Comparison of ENCODE assay signal across 1 cellular context in genomic region chr19:46196410-46197124, GRCh38.
TF ChIP-seq lines count a peak whose summit lies in the region.

No MANE protein-coding gene starts in this region.

TF ChIP-seq in WTC11, 78 proteins besides CTCF, POLR2A, EP300 and RAD21 (continued from another document):
- no peak for TF ChIP-seq ZNF532 (CRISPR knock-in tag; IDR thresholded peaks at IDR 0.05; ENCODE audit: borderline replicate concordance)
- no peak for TF ChIP-seq ZNF121 (CRISPR knock-in tag; IDR thresholded peaks at IDR 0.05)
- TF ChIP-seq E2F1 (CRISPR knock-in tag; IDR thresholded peaks at IDR 0.05), result no peak
- TF ChIP-seq MAX (CRISPR knock-in tag; IDR thresholded peaks at IDR 0.05), result no peak
- TF ChIP-seq FOXJ3 (CRISPR knock-in tag; IDR thresholded peaks at IDR 0.05; ENCODE audit: borderline replicate concordance), result no peak
- no peak for TF ChIP-seq NR1H2 (CRISPR knock-in tag; IDR thresholded peaks at IDR 0.05)
- TF ChIP-seq ARID4B (CRISPR knock-in tag; IDR thresholded peaks at IDR 0.05; ENCODE audit: borderline replicate concordance), result no peak
- no peak for TF ChIP-seq E2F4 (CRISPR knock-in tag; IDR thresholded peaks at IDR 0.05; ENCODE audit: borderline replicate concordance, low read depth)
- TF ChIP-seq ESRRA (CRISPR knock-in tag; IDR thresholded peaks at IDR 0.05; ENCODE audit: borderline replicate concordance), result no peak
- no peak for TF ChIP-seq ATF1 (CRISPR knock-in tag; IDR thresholded peaks at IDR 0.05)
- no peak for TF ChIP-seq HMGA2 (CRISPR knock-in tag; IDR thresholded peaks at IDR 0.05)
